1 cellular context compared by ENCODE assay signal in the genomic region with DNA sequence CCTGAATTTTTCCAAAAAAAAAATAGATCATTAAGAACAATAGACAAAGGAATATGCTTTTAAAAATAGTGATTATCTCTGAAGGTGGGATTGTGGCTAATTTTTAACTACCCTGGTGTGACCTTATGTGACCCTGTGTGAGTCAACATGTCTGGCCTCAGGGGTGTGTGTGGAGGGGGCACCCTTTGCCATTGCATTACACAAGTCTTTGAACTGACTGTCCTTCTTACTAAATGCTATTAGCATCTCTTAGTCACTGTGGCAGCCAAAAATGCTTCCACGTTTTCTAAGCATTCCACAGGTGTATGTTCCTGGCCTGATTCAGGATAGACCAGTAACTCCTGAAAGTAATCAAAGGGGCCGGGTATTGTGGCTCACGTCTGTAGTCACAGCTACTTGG.
A peak's percentile ranks its signal among the peaks of the same experiment; 100 is the strongest.
TF ChIP-seq lines count a peak whose summit lies in the region.

No MANE protein-coding gene starts in this region.

TF ChIP-seq in HepG2, 621 proteins besides CTCF, POLR2A, EP300 and RAD21 (continued from another document and continues in another):
- TF ChIP-seq, protein P1, sequence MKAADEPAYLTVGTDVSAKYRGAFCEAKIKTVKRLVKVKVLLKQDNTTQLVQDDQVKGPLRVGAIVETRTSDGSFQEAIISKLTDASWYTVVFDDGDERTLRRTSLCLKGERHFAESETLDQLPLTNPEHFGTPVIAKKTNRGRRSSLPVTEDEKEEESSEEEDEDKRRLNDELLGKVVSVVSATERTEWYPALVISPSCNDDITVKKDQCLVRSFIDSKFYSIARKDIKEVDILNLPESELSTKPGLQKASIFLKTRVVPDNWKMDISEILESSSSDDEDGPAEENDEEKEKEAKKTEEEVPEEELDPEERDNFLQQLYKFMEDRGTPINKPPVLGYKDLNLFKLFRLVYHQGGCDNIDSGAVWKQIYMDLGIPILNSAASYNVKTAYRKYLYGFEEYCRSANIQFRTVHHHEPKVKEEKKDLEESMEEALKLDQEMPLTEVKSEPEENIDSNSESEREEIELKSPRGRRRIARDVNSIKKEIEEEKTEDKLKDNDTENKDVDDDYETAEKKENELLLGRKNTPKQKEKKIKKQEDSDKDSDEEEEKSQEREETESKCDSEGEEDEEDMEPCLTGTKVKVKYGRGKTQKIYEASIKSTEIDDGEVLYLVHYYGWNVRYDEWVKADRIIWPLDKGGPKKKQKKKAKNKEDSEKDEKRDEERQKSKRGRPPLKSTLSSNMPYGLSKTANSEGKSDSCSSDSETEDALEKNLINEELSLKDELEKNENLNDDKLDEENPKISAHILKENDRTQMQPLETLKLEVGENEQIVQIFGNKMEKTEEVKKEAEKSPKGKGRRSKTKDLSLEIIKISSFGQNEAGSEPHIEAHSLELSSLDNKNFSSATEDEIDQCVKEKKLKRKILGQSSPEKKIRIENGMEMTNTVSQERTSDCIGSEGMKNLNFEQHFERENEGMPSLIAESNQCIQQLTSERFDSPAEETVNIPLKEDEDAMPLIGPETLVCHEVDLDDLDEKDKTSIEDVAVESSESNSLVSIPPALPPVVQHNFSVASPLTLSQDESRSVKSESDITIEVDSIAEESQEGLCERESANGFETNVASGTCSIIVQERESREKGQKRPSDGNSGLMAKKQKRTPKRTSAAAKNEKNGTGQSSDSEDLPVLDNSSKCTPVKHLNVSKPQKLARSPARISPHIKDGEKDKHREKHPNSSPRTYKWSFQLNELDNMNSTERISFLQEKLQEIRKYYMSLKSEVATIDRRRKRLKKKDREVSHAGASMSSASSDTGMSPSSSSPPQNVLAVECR (CRISPR knock-in tag; IDR thresholded peaks at IDR 0.05; ENCODE audit: borderline replicate concordance) = no peak
- TF ChIP-seq, protein P2, sequence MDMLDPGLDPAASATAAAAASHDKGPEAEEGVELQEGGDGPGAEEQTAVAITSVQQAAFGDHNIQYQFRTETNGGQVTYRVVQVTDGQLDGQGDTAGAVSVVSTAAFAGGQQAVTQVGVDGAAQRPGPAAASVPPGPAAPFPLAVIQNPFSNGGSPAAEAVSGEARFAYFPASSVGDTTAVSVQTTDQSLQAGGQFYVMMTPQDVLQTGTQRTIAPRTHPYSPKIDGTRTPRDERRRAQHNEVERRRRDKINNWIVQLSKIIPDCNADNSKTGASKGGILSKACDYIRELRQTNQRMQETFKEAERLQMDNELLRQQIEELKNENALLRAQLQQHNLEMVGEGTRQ (IDR thresholded peaks at IDR 0.05; ENCODE audit: low read depth, low read length) = no peak
- TF ChIP-seq, protein P2 (CRISPR knock-in tag; IDR thresholded peaks at IDR 0.05; ENCODE audit: borderline replicate concordance) = no peak
- TF ChIP-seq CBX2 (IDR thresholded peaks at IDR 0.05; ENCODE audit: low read depth, low read length) (no peak), CBX2 (CRISPR knock-in tag; IDR thresholded peaks at IDR 0.05; ENCODE audit: low read depth) (no peak), YY1 (IDR thresholded peaks at IDR 0.05; ENCODE audit: insufficient read depth, insufficient replicate concordance, low read depth, low read length) (no peak), ARID5B (CRISPR knock-in tag; IDR thresholded peaks at IDR 0.05) (peak; percentile 87), MYNN (CRISPR knock-in tag; IDR thresholded peaks at IDR 0.05; ENCODE audit: low read depth) (no peak), ZC3H13 (CRISPR knock-in tag; IDR thresholded peaks at IDR 0.05) (no peak), ZNF547 (CRISPR knock-in tag; IDR thresholded peaks at IDR 0.05) (no peak), NFE2L1 (CRISPR knock-in tag; IDR thresholded peaks at IDR 0.05; ENCODE audit: borderline replicate concordance) (no peak), TAF15 (IDR thresholded peaks at IDR 0.05; ENCODE audit: low read depth, low read length, poor library complexity, severe bottlenecking) (no peak), MED13 (CRISPR knock-in tag; IDR thresholded peaks at IDR 0.05) (no peak), THAP8 (CRISPR knock-in tag; IDR thresholded peaks at IDR 0.05; ENCODE audit: borderline replicate concordance) (no peak), CREB1 (IDR thresholded peaks at IDR 0.05) (no peak; the same call in 1 of the 2 replicates), CREB1 (CRISPR knock-in tag; IDR thresholded peaks at IDR 0.05) (no peak), NR2C2 (CRISPR knock-in tag; IDR thresholded peaks at IDR 0.05; ENCODE audit: borderline replicate concordance) (0 out of 2 replicates have a peak, but pooled peaks have one; percentile 26), MTA1 (CRISPR knock-in tag; IDR thresholded peaks at IDR 0.05; ENCODE audit: borderline replicate concordance) (no peak), KAT2B (IDR thresholded peaks at IDR 0.05; ENCODE audit: borderline replicate concordance, low read depth, low read length) (no peak), DNMT1 (CRISPR knock-in tag; IDR thresholded peaks at IDR 0.05) (no peak), TCF7 (IDR thresholded peaks at IDR 0.05; ENCODE audit: low read depth) (peak; percentile 76), HMGXB3 (CRISPR knock-in tag; IDR thresholded peaks at IDR 0.05; ENCODE audit: borderline replicate concordance) (no peak), ZNF773 (CRISPR knock-in tag; IDR thresholded peaks at IDR 0.05; ENCODE audit: borderline replicate concordance) (no peak), MIXL1 (CRISPR knock-in tag; IDR thresholded peaks at IDR 0.05) (0 out of 2 replicates have a peak, but pooled peaks have one; percentile 11), KDM6A (CRISPR knock-in tag; IDR thresholded peaks at IDR 0.05; ENCODE audit: low read depth) (no peak), ZNF253 (CRISPR knock-in tag; IDR thresholded peaks at IDR 0.05; ENCODE audit: borderline replicate concordance) (no peak), ZNF362 (CRISPR knock-in tag; IDR thresholded peaks at IDR 0.05; ENCODE audit: borderline replicate concordance) (0 out of 2 replicates have a peak, but pooled peaks have one; percentile 23), ZNF770 (CRISPR knock-in tag; IDR thresholded peaks at IDR 0.05) (no peak), AKAP8 (CRISPR knock-in tag; IDR thresholded peaks at IDR 0.05) (no peak)
- TF ChIP-seq, protein P3, sequence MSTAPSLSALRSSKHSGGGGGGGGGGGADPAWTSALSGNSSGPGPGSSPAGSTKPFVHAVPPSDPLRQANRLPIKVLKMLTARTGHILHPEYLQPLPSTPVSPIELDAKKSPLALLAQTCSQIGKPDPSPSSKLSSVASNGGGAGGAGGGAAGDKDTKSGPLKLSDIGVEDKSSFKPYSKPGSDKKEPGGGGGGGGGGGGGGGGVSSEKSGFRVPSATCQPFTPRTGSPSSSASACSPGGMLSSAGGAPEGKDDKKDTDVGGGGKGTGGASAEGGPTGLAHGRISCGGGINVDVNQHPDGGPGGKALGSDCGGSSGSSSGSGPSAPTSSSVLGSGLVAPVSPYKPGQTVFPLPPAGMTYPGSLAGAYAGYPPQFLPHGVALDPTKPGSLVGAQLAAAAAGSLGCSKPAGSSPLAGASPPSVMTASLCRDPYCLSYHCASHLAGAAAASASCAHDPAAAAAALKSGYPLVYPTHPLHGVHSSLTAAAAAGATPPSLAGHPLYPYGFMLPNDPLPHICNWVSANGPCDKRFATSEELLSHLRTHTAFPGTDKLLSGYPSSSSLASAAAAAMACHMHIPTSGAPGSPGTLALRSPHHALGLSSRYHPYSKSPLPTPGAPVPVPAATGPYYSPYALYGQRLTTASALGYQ (CRISPR knock-in tag; IDR thresholded peaks at IDR 0.05) = no peak
- TF ChIP-seq, protein P4, sequence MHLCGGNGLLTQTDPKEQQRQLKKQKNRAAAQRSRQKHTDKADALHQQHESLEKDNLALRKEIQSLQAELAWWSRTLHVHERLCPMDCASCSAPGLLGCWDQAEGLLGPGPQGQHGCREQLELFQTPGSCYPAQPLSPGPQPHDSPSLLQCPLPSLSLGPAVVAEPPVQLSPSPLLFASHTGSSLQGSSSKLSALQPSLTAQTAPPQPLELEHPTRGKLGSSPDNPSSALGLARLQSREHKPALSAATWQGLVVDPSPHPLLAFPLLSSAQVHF (CRISPR knock-in tag; IDR thresholded peaks at IDR 0.05) = no peak
